In genomic region chr4:159283697-159284492, GRCh38 we compare ENCODE assay signal across 1 cellular context.
TF ChIP-seq lines count a peak whose summit lies in the region.

No MANE protein-coding gene starts in this region.

TF ChIP-seq in WTC11, 78 proteins besides CTCF, POLR2A, EP300 and RAD21 (continued from another document):
- TF ChIP-seq, protein P1, sequence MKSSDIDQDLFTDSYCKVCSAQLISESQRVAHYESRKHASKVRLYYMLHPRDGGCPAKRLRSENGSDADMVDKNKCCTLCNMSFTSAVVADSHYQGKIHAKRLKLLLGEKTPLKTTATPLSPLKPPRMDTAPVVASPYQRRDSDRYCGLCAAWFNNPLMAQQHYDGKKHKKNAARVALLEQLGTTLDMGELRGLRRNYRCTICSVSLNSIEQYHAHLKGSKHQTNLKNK (CRISPR knock-in tag; IDR thresholded peaks at IDR 0.05): no peak
- TF ChIP-seq JAZF1 (CRISPR knock-in tag; IDR thresholded peaks at IDR 0.05) (no peak), NFATC4 (CRISPR knock-in tag; IDR thresholded peaks at IDR 0.05) (no peak), GABPB1 (CRISPR knock-in tag; IDR thresholded peaks at IDR 0.05) (no peak)
